8 cellular contexts compared by ENCODE assay signal in the genomic region with DNA sequence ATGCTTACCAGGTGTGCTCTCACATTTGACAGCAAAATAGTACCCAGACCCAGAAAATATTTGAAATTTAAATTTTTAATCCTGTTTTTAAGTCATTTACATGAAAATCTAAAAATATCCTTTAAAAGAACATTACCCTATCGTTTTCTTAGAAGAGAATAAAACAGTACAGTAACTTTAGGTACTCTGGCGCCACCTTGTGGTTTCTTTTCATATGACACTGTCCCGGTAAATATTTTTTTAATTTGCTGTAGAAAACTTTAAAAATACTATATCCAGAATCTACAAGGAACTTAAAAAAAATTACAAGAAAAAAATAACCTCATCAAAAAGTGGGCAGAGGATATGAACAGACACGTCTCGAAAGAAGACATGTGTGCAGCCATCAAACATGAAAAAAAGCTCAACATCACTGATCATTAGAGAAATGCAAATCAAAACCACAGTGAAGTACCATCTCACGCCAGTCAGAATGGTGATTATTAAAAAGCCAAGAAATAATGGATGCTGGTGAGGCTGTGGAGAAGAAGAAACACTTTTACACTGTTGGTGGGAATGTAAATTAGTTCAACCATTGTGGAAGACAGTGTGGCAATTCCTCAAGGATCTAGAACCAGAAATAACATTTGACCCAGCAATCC.
A peak's percentile ranks its signal among the peaks of the same experiment; 100 is the strongest.
DNase-seq lines count a peak whose midpoint lies in the region; ATAC-seq and TF ChIP-seq lines count a peak whose summit lies in the region.

No MANE protein-coding gene starts in this region.

- no peaks in the 10 kb centered on the region for H3K9me3 ChIP-seq in WERI-Rb-1 (ENCODE audit: severe bottlenecking)
- no peaks in the 10 kb centered on the region for H3K9me3 ChIP-seq in mucosa of descending colon

- H3K36me3 ChIP-seq in GM23338 (ENCODE audit: insufficient read depth) (no peaks in the 10 kb centered on the region), WERI-Rb-1 (no peaks in the 10 kb centered on the region), mucosa of descending colon (ENCODE audit: low read depth) (no peaks in the 10 kb centered on the region)

- intact Hi-C loops in mucosa of descending colon (cut with DNase I, micrococcal nuclease): no loop called here

- no peaks in the 10 kb centered on the region for H3F3A ChIP-seq in GM23338 (replicated peaks; ENCODE audit: low read depth)

- no peaks in the 10 kb centered on the region for H3K79me2 ChIP-seq in GM23338 (replicated peaks; ENCODE audit: insufficient read depth)

- H3K4me1 ChIP-seq in GM23338 (ENCODE audit: insufficient read depth) (peaks cover 5% of the 10 kb centered on the region; the same call in 1 of the 2 replicates), mucosa of descending colon (ENCODE audit: low read depth) (no peaks in the 10 kb centered on the region)

- H3K9me3 Mint-ChIP-seq in GM23338: no peaks in the 10 kb centered on the region
- no peaks in the 10 kb centered on the region for H3K9me3 Mint-ChIP-seq in chondrocyte (ENCODE audit: low read depth)

- no peaks in the 10 kb centered on the region for H3K9me2 ChIP-seq in GM23338 (ENCODE audit: insufficient read depth)

- H3K27ac ChIP-seq in GM23338 (ENCODE audit: low read depth) (no peak overlapping the region), WERI-Rb-1 (no peak overlapping the region)

- H3K4me3 ChIP-seq in GM23338 (no peak overlapping the region), WERI-Rb-1 (ENCODE audit: low read depth, low read length) (no peak overlapping the region), mucosa of descending colon (no peak overlapping the region)

- peak; percentile 56 for DNase-seq in ELR (ENCODE audit: low read depth)
- DNase-seq in GM23338 (ENCODE audit: low spot score): peak; percentile 56
- DNase-seq in NCI-H1048 (lab: John Stamatoyannopoulos, UW): peak; percentile 72
- DNase-seq in WERI-Rb-1: peak; percentile 9
- no peak for DNase-seq in chondrocyte (ENCODE audit: low spot score)
- DNase-seq in mucosa of descending colon: peak in 1 of 3 donors; percentile 81
- DNase-seq in stimulated activated naive CD8-positive, alpha-beta T cell treated with anti-CD3 and anti-CD28 coated beads, Interleukin-15, Interleukin-2, amounts not matched to agents 100 U/mL and 50 U/mL, for 24 hours: peak; percentile 61
- no peak for DNase-seq in NCI-H226

- H3K27me3 Mint-ChIP-seq in GM23338 (ENCODE audit: insufficient read depth, low read depth, poor library complexity) (no peaks in the 10 kb centered on the region), chondrocyte (ENCODE audit: low read depth) (no peaks in the 10 kb centered on the region)

- peaks cover 13% of the 10 kb centered on the region for H3K4me1 Mint-ChIP-seq in GM23338
- H3K4me1 Mint-ChIP-seq in chondrocyte (ENCODE audit: low read depth): peaks cover 30% of the 10 kb centered on the region

- no peak overlapping the region for H3K27ac Mint-ChIP-seq in GM23338
- H3K27ac Mint-ChIP-seq in chondrocyte (ENCODE audit: unreplicated experiment): no peak overlapping the region

- no peak for ATAC-seq in GM23338
- ATAC-seq in mucosa of descending colon: no peak
- no peak for ATAC-seq in stimulated activated naive CD8-positive, alpha-beta T cell treated with anti-CD3 and anti-CD28 coated beads, Interleukin-15, Interleukin-2, amounts not matched to agents 100 U/mL and 50 U/mL, for 24 hours

- H4K20me1 ChIP-seq in GM23338 (replicated peaks; ENCODE audit: insufficient read depth): no peaks in the 10 kb centered on the region

- no peaks in the 10 kb centered on the region for H3K36me3 Mint-ChIP-seq in GM23338 (ENCODE audit: low read depth)
- no peaks in the 10 kb centered on the region for H3K36me3 Mint-ChIP-seq in chondrocyte (ENCODE audit: low read depth)

- no peak overlapping the region for H2AFZ ChIP-seq in GM23338

- no peak overlapping the region for H3K4me2 ChIP-seq in GM23338

- H3K27me3 ChIP-seq in GM23338 (ENCODE audit: insufficient read depth) (no peaks in the 10 kb centered on the region), WERI-Rb-1 (ENCODE audit: insufficient read depth, low read depth, severe bottlenecking) (no peaks in the 10 kb centered on the region)

- no peak overlapping the region for H3K4me3 Mint-ChIP-seq in GM23338
- H3K4me3 Mint-ChIP-seq in chondrocyte (ENCODE audit: unreplicated experiment): no peak overlapping the region

- peak in 1 of 2 experiments; percentile 97; a peak in 3 of 4 replicates for TF ChIP-seq CTCF in GM23338 (conservative IDR thresholded peaks at IDR 0.05; ENCODE audit: low read depth in 2 of 2)
- no peak for TF ChIP-seq CTCF in WERI-Rb-1 (IDR thresholded peaks at IDR 0.05; ENCODE audit: low read depth, low read length)
- TF ChIP-seq CTCF in chondrocyte (IDR thresholded peaks at IDR 0.05): peak; percentile 98
- peak; percentile 67 for TF ChIP-seq CTCF in mucosa of descending colon (IDR thresholded peaks at IDR 0.05)

TF ChIP-seq in GM23338, 12 proteins besides CTCF, POLR2A, EP300 and RAD21 (continues in another document):
- TF ChIP-seq, protein P1, sequence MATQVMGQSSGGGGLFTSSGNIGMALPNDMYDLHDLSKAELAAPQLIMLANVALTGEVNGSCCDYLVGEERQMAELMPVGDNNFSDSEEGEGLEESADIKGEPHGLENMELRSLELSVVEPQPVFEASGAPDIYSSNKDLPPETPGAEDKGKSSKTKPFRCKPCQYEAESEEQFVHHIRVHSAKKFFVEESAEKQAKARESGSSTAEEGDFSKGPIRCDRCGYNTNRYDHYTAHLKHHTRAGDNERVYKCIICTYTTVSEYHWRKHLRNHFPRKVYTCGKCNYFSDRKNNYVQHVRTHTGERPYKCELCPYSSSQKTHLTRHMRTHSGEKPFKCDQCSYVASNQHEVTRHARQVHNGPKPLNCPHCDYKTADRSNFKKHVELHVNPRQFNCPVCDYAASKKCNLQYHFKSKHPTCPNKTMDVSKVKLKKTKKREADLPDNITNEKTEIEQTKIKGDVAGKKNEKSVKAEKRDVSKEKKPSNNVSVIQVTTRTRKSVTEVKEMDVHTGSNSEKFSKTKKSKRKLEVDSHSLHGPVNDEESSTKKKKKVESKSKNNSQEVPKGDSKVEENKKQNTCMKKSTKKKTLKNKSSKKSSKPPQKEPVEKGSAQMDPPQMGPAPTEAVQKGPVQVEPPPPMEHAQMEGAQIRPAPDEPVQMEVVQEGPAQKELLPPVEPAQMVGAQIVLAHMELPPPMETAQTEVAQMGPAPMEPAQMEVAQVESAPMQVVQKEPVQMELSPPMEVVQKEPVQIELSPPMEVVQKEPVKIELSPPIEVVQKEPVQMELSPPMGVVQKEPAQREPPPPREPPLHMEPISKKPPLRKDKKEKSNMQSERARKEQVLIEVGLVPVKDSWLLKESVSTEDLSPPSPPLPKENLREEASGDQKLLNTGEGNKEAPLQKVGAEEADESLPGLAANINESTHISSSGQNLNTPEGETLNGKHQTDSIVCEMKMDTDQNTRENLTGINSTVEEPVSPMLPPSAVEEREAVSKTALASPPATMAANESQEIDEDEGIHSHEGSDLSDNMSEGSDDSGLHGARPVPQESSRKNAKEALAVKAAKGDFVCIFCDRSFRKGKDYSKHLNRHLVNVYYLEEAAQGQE (IDR thresholded peaks at IDR 0.05; ENCODE audit: unreplicated experiment): no peak
- TF ChIP-seq NANOG (IDR thresholded peaks at IDR 0.05; ENCODE audit: borderline replicate concordance): no peak
- no peak for TF ChIP-seq CREB1 (CRISPR knock-in tag; IDR thresholded peaks at IDR 0.05; ENCODE audit: low read depth)
- TF ChIP-seq STAT1 (IDR thresholded peaks at IDR 0.05; ENCODE audit: unreplicated experiment): no peak
- no peak for TF ChIP-seq JUNB (IDR thresholded peaks at IDR 0.05; ENCODE audit: unreplicated experiment)
- no peak for TF ChIP-seq ZNF114 (CRISPR knock-in tag; IDR thresholded peaks at IDR 0.05)
- no peak for TF ChIP-seq EZH2 (IDR thresholded peaks at IDR 0.05; ENCODE audit: low read depth, unreplicated experiment)
- TF ChIP-seq, protein P2, sequence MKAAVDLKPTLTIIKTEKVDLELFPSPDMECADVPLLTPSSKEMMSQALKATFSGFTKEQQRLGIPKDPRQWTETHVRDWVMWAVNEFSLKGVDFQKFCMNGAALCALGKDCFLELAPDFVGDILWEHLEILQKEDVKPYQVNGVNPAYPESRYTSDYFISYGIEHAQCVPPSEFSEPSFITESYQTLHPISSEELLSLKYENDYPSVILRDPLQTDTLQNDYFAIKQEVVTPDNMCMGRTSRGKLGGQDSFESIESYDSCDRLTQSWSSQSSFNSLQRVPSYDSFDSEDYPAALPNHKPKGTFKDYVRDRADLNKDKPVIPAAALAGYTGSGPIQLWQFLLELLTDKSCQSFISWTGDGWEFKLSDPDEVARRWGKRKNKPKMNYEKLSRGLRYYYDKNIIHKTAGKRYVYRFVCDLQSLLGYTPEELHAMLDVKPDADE (IDR thresholded peaks at IDR 0.05): no peak
- TF ChIP-seq POLR2AphosphoS5 (IDR thresholded peaks at IDR 0.05; ENCODE audit: low read depth): no peak

Comparison
In these comparisons a context has a peak if more than half of its experiments do, and no peak if none do; other contexts are left out.
1. DNase-seq: peak in ELR (single experiment), GM23338 (single experiment), NCI-H1048 (single experiment), WERI-Rb-1 (single experiment) and stimulated activated naive CD8-positive, alpha-beta T cell treated with anti-CD3 and anti-CD28 coated beads, Interleukin-15, Interleukin-2, amounts not matched to agents 100 U/mL and 50 U/mL, for 24 hours (single experiment); none in chondrocyte (single experiment) and NCI-H226 (single experiment).